10 cellular contexts compared by ENCODE assay signal in genomic region chr17:82649501-82650261, GRCh38. TPM values are rescaled to one million over a fixed set of nuclear protein-coding genes. Genes with fewer than 3 reads are reported as not detected.
A peak's percentile ranks its signal among the peaks of the same experiment; 100 is the strongest.
DNase-seq lines count a peak whose midpoint lies in the region; ATAC-seq and TF ChIP-seq lines count a peak whose summit lies in the region.
"Had no signal": no experiment of that assay in that cellular context is flagged by ENCODE, and none has a peak within 500 bp of the region (broad histone marks: within the 10 kb centered on the region; RNA-seq: fewer than 3 reads in every experiment).

No MANE protein-coding gene starts in this region.

- no peaks in the 10 kb centered on the region for H3K27me3 Mint-ChIP-seq in activated CD4-positive, alpha-beta T cell treated with anti-CD3 and anti-CD28 coated beads, Interleukin-2, amount 10 ng/mL, durations not matched to agents 7 days and 5 days
- H3K27me3 Mint-ChIP-seq in activated B cell treated with CpG ODN at 0.5 μM for 24 hours (no peaks in the 10 kb centered on the region), immature natural killer cell (ENCODE audit: low read depth in 3 of 3) (peaks cover 6 to 16% (median 6%) of the 10 kb centered on the region in 3 donors)
- no peaks in the 10 kb centered on the region for H3K27me3 Mint-ChIP-seq in stimulated activated naive B cell treated with anti-CD40 and anti-IgM and Interleukin-4, amounts not matched to agents 10 μg/mL and 1 μg/mL and 100 μg/mL, for 72 hours

- ATAC-seq in activated B cell treated with CpG ODN at 0.5 μM for 24 hours (ENCODE audit: low read depth) = no peak
- no peak for ATAC-seq in stimulated activated naive B cell treated with anti-CD40 and anti-IgM and Interleukin-4, amounts not matched to agents 10 μg/mL and 1 μg/mL and 100 μg/mL, for 72 hours (replicated peaks)
- ATAC-seq in HG03280 (IDR thresholded peaks at IDR 0.05; ENCODE audit: unreplicated experiment) = no peak

- H3K27ac ChIP-seq in brain microvascular endothelial cell = no peak overlapping the region

- no peaks in the 10 kb centered on the region for H3K27me3 ChIP-seq in brain microvascular endothelial cell (replicated peaks)

- peak overlapping the region; percentile 79 for H3K27ac Mint-ChIP-seq in activated CD4-positive, alpha-beta T cell treated with anti-CD3 and anti-CD28 coated beads, Interleukin-2, amount 10 ng/mL, durations not matched to agents 7 days and 5 days
- no peak overlapping the region for H3K27ac Mint-ChIP-seq in activated B cell treated with CpG ODN at 0.5 μM for 24 hours
- H3K27ac Mint-ChIP-seq in immature natural killer cell = peak overlapping the region in 4 of 6 donors; percentile 48 to 86 (median 68)
- H3K27ac Mint-ChIP-seq in stimulated activated naive B cell treated with anti-CD40 and anti-IgM and Interleukin-4, amounts not matched to agents 10 μg/mL and 1 μg/mL and 100 μg/mL, for 72 hours = peak overlapping the region; percentile 60

- in situ Hi-C loops in brain microvascular endothelial cell (cut with HindIII; ENCODE audit: low pct_ligation_motif_present, low sequenced_read_pairs) = no loop called here

- DNase-seq in activated CD4-positive, alpha-beta T cell treated with anti-CD3 and anti-CD28 coated beads, Interleukin-2, amount 10 ng/mL, durations not matched to agents 7 days and 5 days = no peak
- DNase-seq in activated CD4-positive, alpha-beta T cell treated with anti-CD3 and anti-CD28 coated beads, Interleukin-2, amount 50 U/mL, for 1 hour = no peak
- DNase-seq in activated B cell treated with CpG ODN at 0.5 μM for 24 hours (no peak), immature natural killer cell (no peak), NCI-H526 (lab: John Stamatoyannopoulos, UW) (no peak), brain microvascular endothelial cell (no peak)
- DNase-seq in stimulated activated naive B cell treated with anti-CD40 and anti-IgM and Interleukin-4, amounts not matched to agents 10 μg/mL and 1 μg/mL and 100 μg/mL, for 72 hours = no peak
- DNase-seq: activated gamma-delta T cell, NCI-H2029 treated with DMSO at 0.1 percent for 48 hours had no signal

- CTCF ChIA-PET in activated CD4-positive, alpha-beta T cell treated with anti-CD3 and anti-CD28 coated beads, Interleukin-2, amount 10 ng/mL, durations not matched to agents 7 days and 5 days (lab: Charles Lee) = no interaction called here
- CTCF ChIA-PET in activated B cell treated with CpG ODN at 0.5 μM for 24 hours (lab: Charles Lee) = no interaction called here

- H3K9me3 Mint-ChIP-seq in activated CD4-positive, alpha-beta T cell treated with anti-CD3 and anti-CD28 coated beads, Interleukin-2, amount 10 ng/mL, durations not matched to agents 7 days and 5 days = no peaks in the 10 kb centered on the region
- H3K9me3 Mint-ChIP-seq in activated B cell treated with CpG ODN at 0.5 μM for 24 hours (no peaks in the 10 kb centered on the region), immature natural killer cell (no peaks in the 10 kb centered on the region)
- no peaks in the 10 kb centered on the region for H3K9me3 Mint-ChIP-seq in stimulated activated naive B cell treated with anti-CD40 and anti-IgM and Interleukin-4, amounts not matched to agents 10 μg/mL and 1 μg/mL and 100 μg/mL, for 72 hours

- POLR2A ChIA-PET in activated CD4-positive, alpha-beta T cell treated with anti-CD3 and anti-CD28 coated beads, Interleukin-2, amount 10 ng/mL, durations not matched to agents 7 days and 5 days (lab: Charles Lee) = no interaction called here
- POLR2A ChIA-PET in activated B cell treated with CpG ODN at 0.5 μM for 24 hours (lab: Charles Lee) = no interaction called here

- TF ChIP-seq CTCF in activated B cell treated with CpG ODN at 0.5 μM for 24 hours (IDR thresholded peaks at IDR 0.05) (no peak), brain microvascular endothelial cell (IDR thresholded peaks at IDR 0.05; ENCODE audit: low read depth, low read length, missing control alignments) (no peak)

- peaks cover 8% of the 10 kb centered on the region for H3K36me3 Mint-ChIP-seq in activated CD4-positive, alpha-beta T cell treated with anti-CD3 and anti-CD28 coated beads, Interleukin-2, amount 10 ng/mL, durations not matched to agents 7 days and 5 days (ENCODE audit: low read depth)
- H3K36me3 Mint-ChIP-seq in activated B cell treated with CpG ODN at 0.5 μM for 24 hours (ENCODE audit: low read depth) (peaks cover 6% of the 10 kb centered on the region), immature natural killer cell (no peaks in the 10 kb centered on the region)
- peaks cover 6 to 12% of the 10 kb centered on the region in 2 donors for H3K36me3 Mint-ChIP-seq in stimulated activated naive B cell treated with anti-CD40 and anti-IgM and Interleukin-4, amounts not matched to agents 10 μg/mL and 1 μg/mL and 100 μg/mL, for 72 hours

- H3K4me3 Mint-ChIP-seq in activated CD4-positive, alpha-beta T cell treated with anti-CD3 and anti-CD28 coated beads, Interleukin-2, amount 10 ng/mL, durations not matched to agents 7 days and 5 days = peak overlapping the region; percentile 51
- peak overlapping the region; percentile 41 for H3K4me3 Mint-ChIP-seq in activated B cell treated with CpG ODN at 0.5 μM for 24 hours
- H3K4me3 Mint-ChIP-seq in immature natural killer cell = peak overlapping the region in 4 of 5 donors; percentile 23 to 68 (median 44)
- peak overlapping the region; percentile 61 to 67 for H3K4me3 Mint-ChIP-seq in stimulated activated naive B cell treated with anti-CD40 and anti-IgM and Interleukin-4, amounts not matched to agents 10 μg/mL and 1 μg/mL and 100 μg/mL, for 72 hours

- intact Hi-C loops in activated B cell treated with CpG ODN at 0.5 μM for 24 hours (cut with micrococcal nuclease) = loop anchor here (5.0 kb wide), 1 partner anchor 118 kb away; no protein-coding TSS in a partner anchor

- H3K36me3 ChIP-seq in brain microvascular endothelial cell (replicated peaks) = no peaks in the 10 kb centered on the region

- H3K4me1 Mint-ChIP-seq in activated CD4-positive, alpha-beta T cell treated with anti-CD3 and anti-CD28 coated beads, Interleukin-2, amount 10 ng/mL, durations not matched to agents 7 days and 5 days = peaks cover 22% of the 10 kb centered on the region
- H3K4me1 Mint-ChIP-seq in activated B cell treated with CpG ODN at 0.5 μM for 24 hours (peaks cover 23% of the 10 kb centered on the region), immature natural killer cell (peaks cover 20% of the 10 kb centered on the region in 2 donors)
- peaks cover 13 to 33% of the 10 kb centered on the region in 2 donors for H3K4me1 Mint-ChIP-seq in stimulated activated naive B cell treated with anti-CD40 and anti-IgM and Interleukin-4, amounts not matched to agents 10 μg/mL and 1 μg/mL and 100 μg/mL, for 72 hours

- H3K4me3 ChIP-seq in brain microvascular endothelial cell (ENCODE audit: low read depth, low read length) = no peak overlapping the region

RNA-seq across cellular contexts. Expression of gene WDR45B, which starts 1.4 kb away (rescaled TPM):
- total RNA-seq in activated CD4-positive, alpha-beta T cell treated with anti-CD3 and anti-CD28 coated beads, Interleukin-2, amount 10 ng/mL, durations not matched to agents 7 days and 5 days = 10 to 100 TPM; 33.5 to 36.4 TPM
- total RNA-seq in activated B cell treated with CpG ODN at 0.5 μM for 24 hours = 48.3 and 51.2 TPM in 2 replicates
- polyA plus RNA-seq in immature natural killer cell = 10 to 100 TPM; 34.3 to 65.5 (median 48.9) TPM

RNA-seq across cellular contexts. Expression of gene RAB40B, which starts 48.8 kb away (rescaled TPM):
- total RNA-seq in activated CD4-positive, alpha-beta T cell treated with anti-CD3 and anti-CD28 coated beads, Interleukin-2, amount 10 ng/mL, durations not matched to agents 7 days and 5 days = 1 to 10 TPM; 1.7 to 2.2 TPM
- total RNA-seq in activated B cell treated with CpG ODN at 0.5 μM for 24 hours = 2.0 and 2.6 TPM in 2 replicates
- 1 to 10 TPM; 3.1 to 4.4 (median 3.9) TPM for polyA plus RNA-seq in immature natural killer cell
